Comparison of ENCODE assay signal across 16 cellular contexts in the genomic region with DNA sequence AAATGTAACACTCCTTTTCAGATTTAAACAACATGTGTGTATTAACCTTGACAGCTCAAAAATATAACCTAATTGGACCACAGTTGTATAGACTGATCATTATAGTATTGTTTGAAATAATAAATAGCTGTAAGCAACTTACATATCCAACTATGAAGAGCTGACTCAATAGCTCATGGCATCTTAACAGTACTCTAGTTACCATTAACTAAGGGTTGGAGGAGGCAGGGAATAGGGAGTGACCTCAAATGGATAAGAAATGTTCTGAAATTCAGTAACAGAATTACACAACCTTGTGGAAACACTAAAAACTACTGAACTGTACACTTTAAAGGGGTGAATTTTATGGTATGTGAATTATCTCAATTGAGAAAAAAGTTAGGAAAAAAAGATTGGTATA.
"Had no signal": no experiment of that assay in that cellular context is flagged by ENCODE, and none has a peak within 500 bp of the region (broad histone marks: within the 10 kb centered on the region; RNA-seq: fewer than 3 reads in every experiment).

No MANE protein-coding gene starts in this region.

- H3K4me1 ChIP-seq: ascending aorta, SJCRH30 had no signal

- DNase-seq: activated CD4-positive, alpha-beta memory T cell treated with anti-CD3 and anti-CD28 coated beads, Interleukin-2, amount 10 ng/mL, durations not matched to agents 7 days and 5 days; activated CD4-positive, alpha-beta T cell treated with anti-CD3 and anti-CD28 coated beads for 36 hours; activated CD8-positive, alpha-beta memory T cell treated with anti-CD3 and anti-CD28 coated beads, Interleukin-2, amount 50 U/mL, for 4 hours; activated gamma-delta T cell treated with Interleukin-2 at 50 U/mL for 16 hours; activated naive CD8-positive, alpha-beta T cell treated with anti-CD3 and anti-CD28 coated beads for 36 hours; activated T-cell treated with anti-CD3 and anti-CD28 coated beads, Interleukin-2, amount 50 U/mL, for 72 hours; left ventricle myocardium inferior; mesendoderm; nephron progenitor cell; ovary; SJCRH30; T-helper 9 cell had no signal

- H3K36me3 ChIP-seq: ascending aorta, left ventricle myocardium inferior, ovary, SJCRH30, suprapubic skin had no signal

- H3K9me3 ChIP-seq: ascending aorta, left ventricle myocardium inferior, ovary, SJCRH30, suprapubic skin had no signal

- H3K27me3 ChIP-seq: ascending aorta, ovary, SJCRH30, suprapubic skin had no signal

- ATAC-seq: activated CD4-positive, alpha-beta T cell treated with anti-CD3 and anti-CD28 coated beads for 36 hours; activated T-cell treated with anti-CD3 and anti-CD28 coated beads, Interleukin-2, amount 50 U/mL, for 72 hours; stimulated activated memory B cell treated with anti-CD40 and anti-IgM and Interleukin-4, amounts not matched to agents 10 μg/mL and 1 μg/mL and 100 μg/mL, for 72 hours had no signal

- H3K27ac ChIP-seq: ascending aorta, left ventricle myocardium inferior, ovary, SJCRH30, suprapubic skin, VCaP had no signal

- H3K4me3 ChIP-seq: ascending aorta, left ventricle myocardium inferior, ovary, SJCRH30, suprapubic skin had no signal
